11 cellular contexts compared by ENCODE assay signal in genomic region chr5:75338408-75338807, GRCh38. TPM values are rescaled to one million over a fixed set of nuclear protein-coding genes. Genes with fewer than 3 reads are reported as not detected.
A peak's percentile ranks its signal among the peaks of the same experiment; 100 is the strongest.
DNase-seq lines count a peak whose midpoint lies in the region; ATAC-seq, FAIRE-seq and TF ChIP-seq lines count a peak whose summit lies in the region.
"Had no signal": no experiment of that assay in that cellular context is flagged by ENCODE, and none has a peak within 500 bp of the region (broad histone marks: within the 10 kb centered on the region; RNA-seq: fewer than 3 reads in every experiment).

No MANE protein-coding gene starts in this region.

- peak overlapping the region; percentile 91 for H3K4me2 ChIP-seq in astrocyte (ENCODE audit: low read length)

- H3K36me3 Mint-ChIP-seq in activated naive CD8-positive, alpha-beta T cell treated with anti-CD3 and anti-CD28 coated beads, Interleukin-2, amount 10 ng/mL, durations not matched to agents 7 days and 5 days: peaks cover 9% of the 10 kb centered on the region
- peaks cover 7% of the 10 kb centered on the region for H3K36me3 Mint-ChIP-seq in activated naive CD8-positive, alpha-beta T cell treated with anti-CD3 and anti-CD28 coated beads for 36 hours
- no peaks in the 10 kb centered on the region for H3K36me3 Mint-ChIP-seq in astrocyte (ENCODE audit: low read depth, unreplicated experiment)

- H3K36me3 ChIP-seq in astrocyte (ENCODE audit: insufficient read depth, low read length): peaks cover 3% of the 10 kb centered on the region
- H3K36me3 ChIP-seq in left lung: peaks cover 0 to 7% of the 10 kb centered on the region in 2 donors
- no peaks in the 10 kb centered on the region for H3K36me3 ChIP-seq in transverse colon

- TF ChIP-seq EP300 in transverse colon (IDR thresholded peaks at IDR 0.05; ENCODE audit: low read depth): no peak

- peak overlapping the region; percentile 1 for H3K27ac ChIP-seq in astrocyte (ENCODE audit: low read depth, low read length)
- H3K27ac ChIP-seq in left lung: no peak overlapping the region
- peak overlapping the region in 3 of 4 donors; percentile 93 to 96 (median 93) for H3K27ac ChIP-seq in transverse colon

- no peak for DNase-seq in activated naive CD8-positive, alpha-beta T cell treated with anti-CD3 and anti-CD28 coated beads, Interleukin-2, amount 10 ng/mL, durations not matched to agents 7 days and 5 days
- no peak for DNase-seq in activated naive CD8-positive, alpha-beta T cell treated with anti-CD3 and anti-CD28 coated beads for 36 hours
- DNase-seq in astrocyte (ENCODE audit: low read depth): no peak
- DNase-seq in left lung: no peak
- no peak for DNase-seq in transverse colon
- DNase-seq in A172 (ENCODE audit: low spot score): no peak
- no peak for DNase-seq in RPMI8226
- DNase-seq: mucosa of descending colon, NCI-H1436 had no signal

- WGBS in transverse colon (ENCODE audit: low coverage in 1 of 2), 2 donors: 66 to 77% methylated on average over 2 of the region's 2 CpGs

- in situ Hi-C loops in transverse colon (cut with MboI; ENCODE audit: low pct_ligation_motif_present in 1 of 4, low pct_unique_long_range_greater_than_20kb in 1 of 4, low sequenced_read_pairs in 3 of 4): loop anchor here in 1 of 4 donors (25.0 kb wide), 1 partner anchor 101 kb away; the partner anchor contains the start of gene ANKRD31

- no peak overlapping the region for H3K4me3 Mint-ChIP-seq in activated naive CD8-positive, alpha-beta T cell treated with anti-CD3 and anti-CD28 coated beads, Interleukin-2, amount 10 ng/mL, durations not matched to agents 7 days and 5 days
- H3K4me3 Mint-ChIP-seq in activated naive CD8-positive, alpha-beta T cell treated with anti-CD3 and anti-CD28 coated beads for 36 hours: no peak overlapping the region
- H3K4me3 Mint-ChIP-seq in astrocyte (ENCODE audit: unreplicated experiment): no peak overlapping the region
- H3K4me3 Mint-ChIP-seq: brain had no signal

- H3K9me3 ChIP-seq in astrocyte (ENCODE audit: insufficient read depth, low read depth, low read length): no peaks in the 10 kb centered on the region
- H3K9me3 ChIP-seq in left lung: no peaks in the 10 kb centered on the region
- no peaks in the 10 kb centered on the region for H3K9me3 ChIP-seq in transverse colon
- H3K9me3 ChIP-seq: mucosa of descending colon had no signal

- TF ChIP-seq POLR2A in transverse colon (IDR thresholded peaks at IDR 0.05): no peak

- intact Hi-C loops in left lung (cut with DNase I): no loop called here
- intact Hi-C loops in transverse colon (cut with DNase I; ENCODE audit: low total_unique reads): loop anchor here (10.0 kb wide), 1 partner anchor 104 kb away; the partner anchor contains the start of gene ANKRD31

- peak overlapping the region; percentile 3 for H3K27ac Mint-ChIP-seq in activated naive CD8-positive, alpha-beta T cell treated with anti-CD3 and anti-CD28 coated beads, Interleukin-2, amount 10 ng/mL, durations not matched to agents 7 days and 5 days
- H3K27ac Mint-ChIP-seq in activated naive CD8-positive, alpha-beta T cell treated with anti-CD3 and anti-CD28 coated beads for 36 hours: no peak overlapping the region
- H3K27ac Mint-ChIP-seq in astrocyte (ENCODE audit: unreplicated experiment): no peak overlapping the region

- H4K20me1 ChIP-seq in astrocyte (ENCODE audit: insufficient read depth, low read length): peaks cover 51% of the 10 kb centered on the region

- TF ChIP-seq CTCF in astrocyte (IDR thresholded peaks at IDR 0.05; ENCODE audit: insufficient read depth, low read depth, low read length) (no peak), left lung (IDR thresholded peaks at IDR 0.05) (no peak), transverse colon (IDR thresholded peaks at IDR 0.05) (no peak)

- no peaks in the 10 kb centered on the region for H3K9me3 Mint-ChIP-seq in activated naive CD8-positive, alpha-beta T cell treated with anti-CD3 and anti-CD28 coated beads, Interleukin-2, amount 10 ng/mL, durations not matched to agents 7 days and 5 days
- H3K9me3 Mint-ChIP-seq in activated naive CD8-positive, alpha-beta T cell treated with anti-CD3 and anti-CD28 coated beads for 36 hours: no peaks in the 10 kb centered on the region
- H3K9me3 Mint-ChIP-seq in astrocyte (ENCODE audit: unreplicated experiment): no peaks in the 10 kb centered on the region

- FAIRE-seq in astrocyte (lab: Jason Lieb, UNC): no peak

- ATAC-seq in activated naive CD8-positive, alpha-beta T cell treated with anti-CD3 and anti-CD28 coated beads, Interleukin-2, amount 10 ng/mL, durations not matched to agents 7 days and 5 days (ENCODE audit: low read depth): no peak
- ATAC-seq in left lung (no peak), HG02623 (IDR thresholded peaks at IDR 0.05; ENCODE audit: unreplicated experiment) (no peak)

- peaks cover 62% of the 10 kb centered on the region for H3K79me2 ChIP-seq in astrocyte (ENCODE audit: insufficient read depth, low read length)

- POLR2A ChIA-PET in activated naive CD8-positive, alpha-beta T cell treated with anti-CD3 and anti-CD28 coated beads, Interleukin-2, amount 10 ng/mL, durations not matched to agents 7 days and 5 days (lab: Charles Lee): interaction anchor here (1.0 kb wide), 1 partner anchor 571 kb away, joined by 3 read pairs; no protein-coding TSS in a partner anchor

- H3K27me3 ChIP-seq in astrocyte (ENCODE audit: insufficient read depth, low read length) (no peaks in the 10 kb centered on the region), left lung (no peaks in the 10 kb centered on the region), transverse colon (no peaks in the 10 kb centered on the region)

- peaks cover 26% of the 10 kb centered on the region for H3K4me1 Mint-ChIP-seq in activated naive CD8-positive, alpha-beta T cell treated with anti-CD3 and anti-CD28 coated beads, Interleukin-2, amount 10 ng/mL, durations not matched to agents 7 days and 5 days
- peaks cover 37% of the 10 kb centered on the region for H3K4me1 Mint-ChIP-seq in activated naive CD8-positive, alpha-beta T cell treated with anti-CD3 and anti-CD28 coated beads for 36 hours
- H3K4me1 Mint-ChIP-seq in astrocyte (ENCODE audit: low read depth, unreplicated experiment): peaks cover 22% of the 10 kb centered on the region

- no peak overlapping the region for H2AFZ ChIP-seq in astrocyte (ENCODE audit: low read depth, low read length)

- no peaks in the 10 kb centered on the region for H3K27me3 Mint-ChIP-seq in activated naive CD8-positive, alpha-beta T cell treated with anti-CD3 and anti-CD28 coated beads, Interleukin-2, amount 10 ng/mL, durations not matched to agents 7 days and 5 days
- H3K27me3 Mint-ChIP-seq in activated naive CD8-positive, alpha-beta T cell treated with anti-CD3 and anti-CD28 coated beads for 36 hours: no peaks in the 10 kb centered on the region
- no peaks in the 10 kb centered on the region for H3K27me3 Mint-ChIP-seq in astrocyte (ENCODE audit: low read depth, unreplicated experiment)
- H3K27me3 Mint-ChIP-seq: brain had no signal

- peak overlapping the region; percentile 97 for H3K4me3 ChIP-seq in astrocyte (ENCODE audit: insufficient read depth, low read depth, low read length)
- peak overlapping the region; percentile 92 for H3K4me3 ChIP-seq in left lung
- H3K4me3 ChIP-seq in transverse colon: peak overlapping the region in 2 of 4 donors; percentile 70 to 92

- H3K9ac ChIP-seq in astrocyte (ENCODE audit: low read length): peak overlapping the region; percentile 92

- H3K4me1 ChIP-seq in astrocyte (ENCODE audit: insufficient read depth, low read length): peaks cover 10% of the 10 kb centered on the region
- H3K4me1 ChIP-seq in left lung: peaks cover 0 to 45% of the 10 kb centered on the region in 2 donors
- H3K4me1 ChIP-seq in transverse colon: peaks cover 0 to 42% (median 12%) of the 10 kb centered on the region in 4 donors

RNA-seq across cellular contexts. Expression of gene HMGCR, which starts 1.4 kb away (rescaled TPM):
- 10 to 100 TPM; 55.2 to 63.9 TPM for total RNA-seq in activated naive CD8-positive, alpha-beta T cell treated with anti-CD3 and anti-CD28 coated beads, Interleukin-2, amount 10 ng/mL, durations not matched to agents 7 days and 5 days
- total RNA-seq in activated naive CD8-positive, alpha-beta T cell treated with anti-CD3 and anti-CD28 coated beads for 36 hours: 10 to 100 TPM; 48.1 to 48.3 TPM
- 87.3 and 114 TPM in 2 replicates for total RNA-seq in astrocyte
- total RNA-seq in left lung: 100 to 1,000 TPM in 1 of 2 donors, 10 to 100 TPM in 1; 77.2 to 166 TPM
- total RNA-seq in transverse colon: 100 to 1,000 TPM in 2 of 4 donors, 10 to 100 TPM in 2; 44.9 to 205 (median 99.5) TPM
- 39.1 and 51.9 TPM in 2 replicates for total RNA-seq in A172 (2014; rRNA removed; shearing (Covaris generic))

Comparison
In these comparisons a context has a peak if more than half of its experiments do, and no peak if none do; other contexts are left out.
1. H3K27ac ChIP-seq: peak in astrocyte (single experiment) and transverse colon (3 of 4); none in left lung (0 of 2).